Comparison of ENCODE assay signal across 10 cellular contexts in the genomic region with DNA sequence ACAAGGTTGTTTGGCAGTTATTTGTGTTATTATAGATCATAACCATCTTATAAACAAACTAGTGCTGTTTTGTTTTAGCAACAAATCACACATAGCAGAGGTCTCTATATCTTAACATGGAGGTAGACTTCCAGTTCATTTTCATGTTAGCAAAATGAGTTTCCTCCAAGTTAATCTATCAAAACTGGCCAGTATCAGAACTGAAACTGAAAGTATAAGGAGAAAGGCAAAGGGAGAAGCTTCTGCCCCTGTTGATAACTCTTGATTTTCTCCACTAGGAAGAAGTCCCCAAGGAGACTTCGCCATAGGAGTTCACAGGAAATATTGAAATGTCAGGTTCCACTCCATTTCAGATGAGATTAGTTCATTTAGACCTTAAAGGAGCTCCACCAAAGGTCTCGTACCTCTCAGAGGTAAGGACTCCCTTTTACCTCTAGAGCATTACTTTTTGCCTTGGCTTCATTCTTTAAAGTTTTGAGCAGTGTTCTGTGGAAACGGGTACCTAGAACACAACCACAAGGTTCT. TPM values are rescaled to one million over a fixed set of nuclear protein-coding genes. Genes with fewer than 3 reads are reported as not detected.
DNase-seq lines count a peak whose midpoint lies in the region; ATAC-seq, FAIRE-seq and TF ChIP-seq lines count a peak whose summit lies in the region.
"Had no signal": no experiment of that assay in that cellular context is flagged by ENCODE, and none has a peak within 500 bp of the region (broad histone marks: within the 10 kb centered on the region; RNA-seq: fewer than 3 reads in every experiment).

No MANE protein-coding gene starts in this region.

- peaks cover 0 to 2% of the 10 kb centered on the region in 2 donors for H3K36me3 ChIP-seq in kidney (ENCODE audit: control insufficient read depth in 1 of 2, insufficient read depth in 2 of 2, low read length in 2 of 2)

- no peak for FAIRE-seq in kidney (lab: Jason Lieb, UNC)

- H3K36me3 Mint-ChIP-seq in activated T-cell treated with anti-CD3 and anti-CD28 coated beads, Interleukin-2, amount 50 U/mL, for 72 hours (ENCODE audit: insufficient read depth in 2 of 2), result peaks cover 0 to 20% of the 10 kb centered on the region in 2 donors
- peaks cover 43% of the 10 kb centered on the region for H3K36me3 Mint-ChIP-seq in activated B cell treated with CpG ODN at 0.5 μM for 24 hours (ENCODE audit: low read depth)
- peaks cover 22% of the 10 kb centered on the region for H3K36me3 Mint-ChIP-seq in type B pancreatic cell

- peak overlapping the region; percentile 1 to 88 for H3K4me3 ChIP-seq in kidney (ENCODE audit: low read length in 2 of 2)

- H3K9ac ChIP-seq in kidney (ENCODE audit: low read length in 2 of 2), result peak overlapping the region in 1 of 2 donors; percentile 81

- peaks cover 29% of the 10 kb centered on the region for H3K4me1 Mint-ChIP-seq in activated T-cell treated with anti-CD3 and anti-CD28 coated beads, Interleukin-2, amount 50 U/mL, for 72 hours (ENCODE audit: low read depth)
- peaks cover 25% of the 10 kb centered on the region for H3K4me1 Mint-ChIP-seq in activated B cell treated with CpG ODN at 0.5 μM for 24 hours
- peaks cover 12% of the 10 kb centered on the region for H3K4me1 Mint-ChIP-seq in type B pancreatic cell (ENCODE audit: unreplicated experiment)

- no peaks in the 10 kb centered on the region for H3K27me3 Mint-ChIP-seq in activated T-cell treated with anti-CD3 and anti-CD28 coated beads, Interleukin-2, amount 50 U/mL, for 72 hours (ENCODE audit: low read depth)
- H3K27me3 Mint-ChIP-seq in activated B cell treated with CpG ODN at 0.5 μM for 24 hours (no peaks in the 10 kb centered on the region), type B pancreatic cell (no peaks in the 10 kb centered on the region)

- no peaks in the 10 kb centered on the region for H3K9me3 Mint-ChIP-seq in activated T-cell treated with anti-CD3 and anti-CD28 coated beads, Interleukin-2, amount 50 U/mL, for 72 hours
- H3K9me3 Mint-ChIP-seq in activated B cell treated with CpG ODN at 0.5 μM for 24 hours (no peaks in the 10 kb centered on the region), type B pancreatic cell (no peaks in the 10 kb centered on the region)

- POLR2A ChIA-PET in activated B cell treated with CpG ODN at 0.5 μM for 24 hours (lab: Charles Lee), result interaction anchor here (0.5 to 3.9 kb wide), 11 partner anchors 12 to 127 kb away, joined by 3 to 62 read pairs (median 5); partner anchors contain the start of genes CYBC1 and NARF

- H3K9me3 ChIP-seq in kidney (ENCODE audit: control insufficient read depth in 1 of 2, low read length in 2 of 2), result no peaks in the 10 kb centered on the region

- TF ChIP-seq CTCF in activated B cell treated with CpG ODN at 0.5 μM for 24 hours (IDR thresholded peaks at IDR 0.05), result no peak
- no peak for TF ChIP-seq CTCF in kidney (IDR thresholded peaks at IDR 0.05; ENCODE audit: borderline replicate concordance, extremely low read depth, insufficient read depth)
- TF ChIP-seq CTCF in type B pancreatic cell (conservative IDR thresholded peaks at IDR 0.05), result no peak

- CTCF ChIA-PET in activated B cell treated with CpG ODN at 0.5 μM for 24 hours (lab: Charles Lee), result interaction anchor here (1.0 kb wide), 2 partner anchors 29 to 362 kb away, joined by 3 to 4 read pairs; no protein-coding TSS in a partner anchor

- H3K4me3 Mint-ChIP-seq in activated T-cell treated with anti-CD3 and anti-CD28 coated beads, Interleukin-2, amount 50 U/mL, for 72 hours, result peak overlapping the region; percentile 81 to 86
- peak overlapping the region; percentile 83 for H3K4me3 Mint-ChIP-seq in activated B cell treated with CpG ODN at 0.5 μM for 24 hours
- peak overlapping the region; percentile 87 for H3K4me3 Mint-ChIP-seq in type B pancreatic cell

- peaks cover 2 to 9% of the 10 kb centered on the region in 2 donors for H3K4me1 ChIP-seq in kidney (ENCODE audit: control insufficient read depth in 1 of 2, insufficient read depth in 1 of 2, low read depth in 1 of 2, low read length in 2 of 2)

- DNase-seq in activated T-cell treated with anti-CD3 and anti-CD28 coated beads, Interleukin-2, amount 50 U/mL, for 72 hours, result no peak
- DNase-seq in activated T-cell treated with anti-CD3 and anti-CD28 coated beads for 4 hours (no peak), activated B cell treated with CpG ODN at 0.5 μM for 24 hours (no peak), kidney (no peak), type B pancreatic cell (ENCODE audit: extremely low spot score, unreplicated experiment) (no peak), globus pallidus (ENCODE audit: low spot score) (no peak), posterior vena cava (ENCODE audit: low spot score) (no peak), COLO668 (lab: John Stamatoyannopoulos, UW; ENCODE audit: unreplicated experiment) (no peak)
- DNase-seq: EL, right cardiac atrium had no signal

- H3K27ac ChIP-seq in kidney (ENCODE audit: low read depth in 2 of 2, low read length in 2 of 2), result no peak overlapping the region

- intact Hi-C loops in activated B cell treated with CpG ODN at 0.5 μM for 24 hours (cut with micrococcal nuclease), result loop anchor here (2.0 to 5.0 kb wide), 3 partner anchors 15 to 278 kb away; partner anchors contain the start of gene RAB40B
- intact Hi-C loops in kidney (cut with DNase I), result no loop called here
- intact Hi-C loops in posterior vena cava (cut with DNase I), result no loop called here

- H3K27ac Mint-ChIP-seq in activated T-cell treated with anti-CD3 and anti-CD28 coated beads, Interleukin-2, amount 50 U/mL, for 72 hours, result peak overlapping the region; percentile 90
- H3K27ac Mint-ChIP-seq in activated B cell treated with CpG ODN at 0.5 μM for 24 hours, result peak overlapping the region; percentile 69
- H3K27ac Mint-ChIP-seq in type B pancreatic cell, result peak overlapping the region; percentile 68

- no peak for ATAC-seq in activated T-cell treated with anti-CD3 and anti-CD28 coated beads, Interleukin-2, amount 50 U/mL, for 72 hours (replicated peaks in 1 of 2)
- no peak for ATAC-seq in activated B cell treated with CpG ODN at 0.5 μM for 24 hours (ENCODE audit: low read depth)

RNA-seq across cellular contexts. Expression of gene OGFOD3, which starts 1.1 kb away (rescaled TPM):
- 10 to 100 TPM; 17.2 to 17.7 TPM for total RNA-seq in activated T-cell treated with anti-CD3 and anti-CD28 coated beads, Interleukin-2, amount 50 U/mL, for 72 hours
- 29.5 and 35.0 TPM in 2 replicates for total RNA-seq in activated B cell treated with CpG ODN at 0.5 μM for 24 hours
- 36.1 TPM for total RNA-seq in kidney
- 27.8 TPM for polyA plus RNA-seq in kidney (ENCODE audit: insufficient read depth, low read depth, low replicate concordance)
- total RNA-seq in type B pancreatic cell (ENCODE audit: low replicate concordance), result 24.5 and 31.6 TPM in 2 replicates
- 10 to 100 TPM; 21.0 to 26.8 TPM for total RNA-seq in posterior vena cava

RNA-seq across cellular contexts. Expression of gene HEXD, which starts 1.4 kb away (rescaled TPM):
- 10 to 100 TPM; 26.4 to 26.7 TPM for total RNA-seq in activated T-cell treated with anti-CD3 and anti-CD28 coated beads, Interleukin-2, amount 50 U/mL, for 72 hours
- total RNA-seq in activated B cell treated with CpG ODN at 0.5 μM for 24 hours, result 69.5 and 88.8 TPM in 2 replicates
- total RNA-seq in kidney, result 39.2 TPM
- 42.0 TPM for polyA plus RNA-seq in kidney (ENCODE audit: insufficient read depth, low read depth, low replicate concordance)
- 47.5 and 49.7 TPM in 2 replicates for total RNA-seq in type B pancreatic cell (ENCODE audit: low replicate concordance)
- total RNA-seq in posterior vena cava, result 10 to 100 TPM; 10.0 to 16.4 TPM

RNA-seq across cellular contexts. Expression of gene CYBC1, which starts 31.0 kb away (rescaled TPM):
- total RNA-seq in activated T-cell treated with anti-CD3 and anti-CD28 coated beads, Interleukin-2, amount 50 U/mL, for 72 hours, result 100 to 1,000 TPM; 256 to 300 TPM
- 405 and 501 TPM in 2 replicates for total RNA-seq in activated B cell treated with CpG ODN at 0.5 μM for 24 hours
- total RNA-seq in kidney, result 139 TPM
- polyA plus RNA-seq in kidney (ENCODE audit: insufficient read depth, low read depth, low replicate concordance), result 38.2 TPM
- 51.1 and 78.1 TPM in 2 replicates for total RNA-seq in type B pancreatic cell (ENCODE audit: low replicate concordance)
- total RNA-seq in posterior vena cava, result 10 to 100 TPM; 55.5 to 77.9 TPM

RNA-seq across cellular contexts. Expression of gene NARF, which starts 39.0 kb away (rescaled TPM):
- 100 to 1,000 TPM in 1 of 2 donors, 10 to 100 TPM in 1; 90.4 to 120 TPM for total RNA-seq in activated T-cell treated with anti-CD3 and anti-CD28 coated beads, Interleukin-2, amount 50 U/mL, for 72 hours
- 77.8 and 81.9 TPM in 2 replicates for total RNA-seq in activated B cell treated with CpG ODN at 0.5 μM for 24 hours
- total RNA-seq in kidney, result 45.8 TPM
- 29.1 TPM for polyA plus RNA-seq in kidney (ENCODE audit: insufficient read depth, low read depth, low replicate concordance)
- total RNA-seq in type B pancreatic cell (ENCODE audit: low replicate concordance), result 75.4 and 111 TPM in 2 replicates
- total RNA-seq in posterior vena cava, result 10 to 100 TPM; 34.2 to 37.1 TPM

RNA-seq across cellular contexts. Expression of gene UTS2R, which starts 48.0 kb away (rescaled TPM):
- total RNA-seq in activated T-cell treated with anti-CD3 and anti-CD28 coated beads, Interleukin-2, amount 50 U/mL, for 72 hours, result under 1 TPM in 1 of 2 donors, not detected in 1; 0.46 TPM
- total RNA-seq in activated B cell treated with CpG ODN at 0.5 μM for 24 hours, result not detected in 2 replicates
- total RNA-seq in kidney, result not detected
- polyA plus RNA-seq in kidney (ENCODE audit: insufficient read depth, low read depth, low replicate concordance), result not detected
- 0.21 and 0.97 TPM in 2 replicates for total RNA-seq in type B pancreatic cell (ENCODE audit: low replicate concordance)
- total RNA-seq in posterior vena cava, result not detected
